Comparison of ENCODE assay signal across 1 cellular context in the genomic region with DNA sequence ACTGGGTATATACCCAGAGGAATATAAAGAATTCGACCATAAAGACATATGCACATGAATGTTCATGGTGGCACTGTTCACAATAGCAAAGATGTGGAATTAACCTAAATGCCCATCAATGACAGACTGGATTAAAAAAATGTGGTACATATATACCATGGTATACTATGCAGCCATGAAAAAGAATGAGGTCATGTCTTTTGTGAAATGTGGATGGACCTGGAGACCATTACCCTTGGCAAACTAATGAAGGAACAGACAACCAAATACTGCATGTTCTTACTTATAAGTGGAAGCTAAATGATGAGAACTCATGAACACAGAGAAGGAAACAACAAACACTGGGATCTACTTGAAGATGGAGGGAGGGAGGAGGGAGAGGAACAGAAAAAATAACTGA.
TF ChIP-seq lines count a peak whose summit lies in the region.

No MANE protein-coding gene starts in this region.

TF ChIP-seq in HepG2, 621 proteins besides CTCF, POLR2A, EP300 and RAD21 (continued from another document):
- TF ChIP-seq, protein P1, sequence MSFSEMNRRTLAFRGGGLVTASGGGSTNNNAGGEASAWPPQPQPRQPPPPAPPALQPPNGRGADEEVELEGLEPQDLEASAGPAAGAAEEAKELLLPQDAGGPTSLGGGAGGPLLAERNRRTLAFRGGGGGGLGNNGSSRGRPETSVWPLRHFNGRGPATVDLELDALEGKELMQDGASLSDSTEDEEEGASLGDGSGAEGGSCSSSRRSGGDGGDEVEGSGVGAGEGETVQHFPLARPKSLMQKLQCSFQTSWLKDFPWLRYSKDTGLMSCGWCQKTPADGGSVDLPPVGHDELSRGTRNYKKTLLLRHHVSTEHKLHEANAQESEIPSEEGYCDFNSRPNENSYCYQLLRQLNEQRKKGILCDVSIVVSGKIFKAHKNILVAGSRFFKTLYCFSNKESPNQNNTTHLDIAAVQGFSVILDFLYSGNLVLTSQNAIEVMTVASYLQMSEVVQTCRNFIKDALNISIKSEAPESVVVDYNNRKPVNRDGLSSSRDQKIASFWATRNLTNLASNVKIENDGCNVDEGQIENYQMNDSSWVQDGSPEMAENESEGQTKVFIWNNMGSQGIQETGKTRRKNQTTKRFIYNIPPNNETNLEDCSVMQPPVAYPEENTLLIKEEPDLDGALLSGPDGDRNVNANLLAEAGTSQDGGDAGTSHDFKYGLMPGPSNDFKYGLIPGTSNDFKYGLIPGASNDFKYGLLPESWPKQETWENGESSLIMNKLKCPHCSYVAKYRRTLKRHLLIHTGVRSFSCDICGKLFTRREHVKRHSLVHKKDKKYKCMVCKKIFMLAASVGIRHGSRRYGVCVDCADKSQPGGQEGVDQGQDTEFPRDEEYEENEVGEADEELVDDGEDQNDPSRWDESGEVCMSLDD (CRISPR knock-in tag; IDR thresholded peaks at IDR 0.05; ENCODE audit: borderline replicate concordance): no peak
- TF ChIP-seq ATF7 (IDR thresholded peaks at IDR 0.05) (peak; percentile 72), ATF7 (CRISPR knock-in tag; IDR thresholded peaks at IDR 0.05) (no peak)
